ENCODE assay signal across 8 cellular contexts in the genomic region with DNA sequence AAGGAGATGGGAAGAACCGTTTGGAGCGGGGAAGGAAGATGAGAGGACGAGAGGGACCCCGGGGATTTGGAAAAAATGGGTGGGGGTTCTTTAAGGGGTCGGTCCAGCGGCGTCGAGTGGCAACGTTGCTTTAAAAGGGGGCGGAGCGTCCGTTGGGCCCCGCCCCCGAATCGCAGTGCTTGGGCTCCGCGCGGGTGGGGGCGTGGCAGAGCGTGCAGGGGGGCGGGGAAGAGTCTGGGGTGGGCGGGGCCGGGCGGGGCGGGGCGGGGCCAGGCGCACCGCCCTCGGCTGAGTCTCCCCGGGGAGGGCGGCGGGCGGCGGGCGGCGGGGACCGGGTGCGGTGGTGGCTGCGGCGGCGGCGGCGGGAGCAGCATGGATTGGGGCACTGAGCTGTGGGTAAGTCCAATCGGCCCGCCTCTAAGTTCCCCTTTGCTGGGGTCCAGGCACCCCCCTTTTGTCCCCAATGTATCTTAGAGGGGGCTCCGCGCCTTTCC. TPM values are rescaled to one million over a fixed set of nuclear protein-coding genes. Genes with fewer than 3 reads are reported as not detected.
DNase-seq lines count a peak whose midpoint lies in the region; ATAC-seq and TF ChIP-seq lines count a peak whose summit lies in the region.

A gene with protein sequence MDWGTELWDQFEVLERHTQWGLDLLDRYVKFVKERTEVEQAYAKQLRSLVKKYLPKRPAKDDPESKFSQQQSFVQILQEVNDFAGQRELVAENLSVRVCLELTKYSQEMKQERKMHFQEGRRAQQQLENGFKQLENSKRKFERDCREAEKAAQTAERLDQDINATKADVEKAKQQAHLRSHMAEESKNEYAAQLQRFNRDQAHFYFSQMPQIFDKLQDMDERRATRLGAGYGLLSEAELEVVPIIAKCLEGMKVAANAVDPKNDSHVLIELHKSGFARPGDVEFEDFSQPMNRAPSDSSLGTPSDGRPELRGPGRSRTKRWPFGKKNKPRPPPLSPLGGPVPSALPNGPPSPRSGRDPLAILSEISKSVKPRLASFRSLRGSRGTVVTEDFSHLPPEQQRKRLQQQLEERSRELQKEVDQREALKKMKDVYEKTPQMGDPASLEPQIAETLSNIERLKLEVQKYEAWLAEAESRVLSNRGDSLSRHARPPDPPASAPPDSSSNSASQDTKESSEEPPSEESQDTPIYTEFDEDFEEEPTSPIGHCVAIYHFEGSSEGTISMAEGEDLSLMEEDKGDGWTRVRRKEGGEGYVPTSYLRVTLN (plus strand): TSS at position 291 of the 494 bp plus-strand sequence. CDS start 82 bp downstream, at position 373.

- no TSS peak for BruUV-seq in OCI-LY7 (replicated peaks; lab: Mats Ljungman, UMichigan)

- ATAC-seq in activated T-cell treated with anti-CD3 and anti-CD28 coated beads, Interleukin-2, amount 50 U/mL, for 72 hours (replicated peaks in 1 of 2), result peak; percentile 2 to 4

- no peaks in the 10 kb centered on the region for H4K20me1 ChIP-seq in OCI-LY7 (ENCODE audit: insufficient read depth, low read length)

- H3K4me3 Mint-ChIP-seq in activated T-cell treated with anti-CD3 and anti-CD28 coated beads, Interleukin-2, amount 50 U/mL, for 72 hours, result peak within 1 kb of the TSS; percentile 92 to 96

- WGBS in esophagus muscularis mucosa, result 0% methylated on average over 19 of the region's 47 CpGs

- peak within 1 kb of the TSS; percentile 69 for H2AFZ ChIP-seq in OCI-LY7 (ENCODE audit: low read length)

- CTCF ChIA-PET in AG04449 (lab: Yijun Ruan, JAX), result interaction anchor here (0.9 to 4.4 kb wide), 6 partner anchors 8 to 614 kb away, joined by 3 to 131 read pairs (median 4); no protein-coding TSS in a partner anchor
- CTCF ChIA-PET in OCI-LY7 (lab: Charles Lee; ENCODE audit: unreplicated experiment), result no interaction called here

- peaks cover 13% of the 10 kb centered on the region; the same call in 1 of the 2 replicates for H3K79me2 ChIP-seq in OCI-LY7 (ENCODE audit: insufficient read depth, low read depth, low read length)

- peak within 1 kb of the TSS; percentile 74 for H3K27ac ChIP-seq in OCI-LY7 (ENCODE audit: low read depth, low read length, poor library complexity, severe bottlenecking)
- peak within 1 kb of the TSS; percentile 92 to 96 (median 95) for H3K27ac ChIP-seq in esophagus muscularis mucosa (replicated peaks in 1 of 4)

- peaks cover 45% of the 10 kb centered on the region for H3K4me1 Mint-ChIP-seq in activated T-cell treated with anti-CD3 and anti-CD28 coated beads, Interleukin-2, amount 50 U/mL, for 72 hours (ENCODE audit: low read depth)

- peaks cover 7 to 21% of the 10 kb centered on the region in 2 donors for H3K36me3 Mint-ChIP-seq in activated T-cell treated with anti-CD3 and anti-CD28 coated beads, Interleukin-2, amount 50 U/mL, for 72 hours (ENCODE audit: insufficient read depth in 2 of 2)

- H3K27ac Mint-ChIP-seq in activated T-cell treated with anti-CD3 and anti-CD28 coated beads, Interleukin-2, amount 50 U/mL, for 72 hours, result peak within 1 kb of the TSS; percentile 77

- H3K36me3 ChIP-seq in OCI-LY7 (ENCODE audit: insufficient read depth, low read length) (no peaks in the 10 kb centered on the region), esophagus muscularis mucosa (peaks cover 7 to 28% (median 15%) of the 10 kb centered on the region in 4 donors), mucosa of stomach (ENCODE audit: control insufficient read depth, insufficient read depth, low read length) (no peaks in the 10 kb centered on the region)

- no peak for TF ChIP-seq CTCF in AG04449 (IDR thresholded peaks at IDR 0.05; ENCODE audit: insufficient read depth, low read length, missing control alignments)
- no peak for TF ChIP-seq CTCF in OCI-LY7 (conservative IDR thresholded peaks at IDR 0.05; ENCODE audit: low read length)
- no peak for TF ChIP-seq CTCF in esophagus muscularis mucosa (IDR thresholded peaks at IDR 0.05)

- peaks cover 53% of the 10 kb centered on the region for H3K4me1 ChIP-seq in OCI-LY7 (ENCODE audit: insufficient read depth, low read length, poor library complexity, severe bottlenecking)
- peaks cover 50 to 78% (median 70%) of the 10 kb centered on the region in 4 donors for H3K4me1 ChIP-seq in esophagus muscularis mucosa
- peaks cover 43% of the 10 kb centered on the region for H3K4me1 ChIP-seq in mucosa of stomach (ENCODE audit: control insufficient read depth, insufficient read depth, low read length)

- H3K4me3 ChIP-seq in AG04449 (ENCODE audit: low read depth, low read length) (peak within 1 kb of the TSS; percentile 89), OCI-LY7 (ENCODE audit: low read depth, low read length, poor library complexity, severe bottlenecking) (peak within 1 kb of the TSS; percentile 75), esophagus muscularis mucosa (peak within 1 kb of the TSS; percentile 84 to 96 (median 90)), mucosa of stomach (ENCODE audit: low read length) (peak within 1 kb of the TSS; percentile 76)

- no peaks in the 10 kb centered on the region for H3K27me3 Mint-ChIP-seq in activated T-cell treated with anti-CD3 and anti-CD28 coated beads, Interleukin-2, amount 50 U/mL, for 72 hours (ENCODE audit: low read depth)

- peak within 1 kb of the TSS; percentile 80 for H3K9ac ChIP-seq in mucosa of stomach (ENCODE audit: low read length)

- POLR2A ChIA-PET in AG04449 (lab: Yijun Ruan, JAX), result no interaction called here
- POLR2A ChIA-PET in OCI-LY7 (lab: Charles Lee), result interaction anchor here (0.6 to 1.0 kb wide), 2 partner anchors 97 to 101 kb away, joined by 3 to 4 read pairs; no protein-coding TSS in a partner anchor

- no peak for TF ChIP-seq EP300 in esophagus muscularis mucosa (IDR thresholded peaks at IDR 0.05)

- H3K9me2 ChIP-seq in OCI-LY7 (ENCODE audit: insufficient read depth, low read length), result no peaks in the 10 kb centered on the region

- DNase-seq in AG04449 (ENCODE audit: low read depth, low spot score), result no peak
- peak; percentile 72 for DNase-seq in HCEC 1CT
- peak; percentile 96 for DNase-seq in OCI-LY7 (ENCODE audit: low spot score)
- peak; percentile 86 to 89 for DNase-seq in activated T-cell treated with anti-CD3 and anti-CD28 coated beads, Interleukin-2, amount 50 U/mL, for 72 hours
- peak; percentile 97 for DNase-seq in esophagus muscularis mucosa (ENCODE audit: extremely low spot score)
- peak; percentile 48 to 63 for DNase-seq in stimulated activated CD8-positive, alpha-beta memory T cell treated with anti-CD3 and anti-CD28 coated beads, Interleukin-4, amount 100 ng/mL, for 4 hours (ENCODE audit: low read depth in 2 of 2, low spot score in 1 of 2)
- no peak for DNase-seq in NCI-H2107 (lab: John Stamatoyannopoulos, UW)

- H3K9me3 Mint-ChIP-seq in activated T-cell treated with anti-CD3 and anti-CD28 coated beads, Interleukin-2, amount 50 U/mL, for 72 hours, result no peaks in the 10 kb centered on the region

- TF ChIP-seq POLR2A in esophagus muscularis mucosa (IDR thresholded peaks at IDR 0.05; ENCODE audit: low read depth), result peak; percentile 85

- intact Hi-C loops in OCI-LY7 (cut with micrococcal nuclease; ENCODE audit: unreplicated experiment), result loop anchor here (5.0 kb wide), 1 partner anchor 137 kb away; no protein-coding TSS in a partner anchor
- intact Hi-C loops in esophagus muscularis mucosa (cut with DNase I), result loop anchor here (5.0 to 10.0 kb wide), 3 partner anchors 105 to 222 kb away; no protein-coding TSS in a partner anchor

- H3K27me3 ChIP-seq in esophagus muscularis mucosa, result no peaks in the 10 kb centered on the region
- no peaks in the 10 kb centered on the region for H3K27me3 ChIP-seq in mucosa of stomach (ENCODE audit: control insufficient read depth, insufficient read depth, low read length)

- H3K9me3 ChIP-seq in OCI-LY7 (ENCODE audit: low read length) (no peaks in the 10 kb centered on the region), esophagus muscularis mucosa (no peaks in the 10 kb centered on the region), mucosa of stomach (ENCODE audit: control insufficient read depth, low read length) (no peaks in the 10 kb centered on the region)

- peak within 1 kb of the TSS; percentile 93 for H3K4me2 ChIP-seq in OCI-LY7 (ENCODE audit: low read length)

RNA-seq across cellular contexts. Expression of the gene that starts here (rescaled TPM):
- total RNA-seq in OCI-LY7 (2014; rRNA removed; shearing (Covaris generic)), result 16.1 and 22.2 TPM in 2 replicates
- total RNA-seq in OCI-LY7 (2022) (19.9 TPM in 2 replicates), esophagus muscularis mucosa (100 to 1,000 TPM in 3 of 4 donors, 10 to 100 TPM in 1; 85.8 to 148 (median 118) TPM)
- total RNA-seq in activated T-cell treated with anti-CD3 and anti-CD28 coated beads, Interleukin-2, amount 50 U/mL, for 72 hours, result 10 to 100 TPM; 49.0 to 68.4 TPM

Comparison
In these comparisons a context has a peak if more than half of its experiments do, and no peak if none do; other contexts are left out.
1. DNase-seq: peak in HCEC 1CT (single experiment), OCI-LY7 (single experiment), activated T-cell treated with anti-CD3 and anti-CD28 coated beads, Interleukin-2, amount 50 U/mL, for 72 hours (2 of 2), esophagus muscularis mucosa (single experiment) and stimulated activated CD8-positive, alpha-beta memory T cell treated with anti-CD3 and anti-CD28 coated beads, Interleukin-4, amount 100 ng/mL, for 4 hours (2 of 2); none in AG04449 (single experiment) and NCI-H2107 (single experiment).
2. Peak in every context shown above with its lines, with median percentiles within 50 percentile points of each other: H3K4me3 ChIP-seq.